13 cellular contexts compared by ENCODE assay signal in genomic region chr11:65215441-65216076, GRCh38. TPM values are rescaled to one million over a fixed set of nuclear protein-coding genes. Genes with fewer than 3 reads are reported as not detected.
A peak's percentile ranks its signal among the peaks of the same experiment; 100 is the strongest.
DNase-seq lines count a peak whose midpoint lies in the region; ATAC-seq and TF ChIP-seq lines count a peak whose summit lies in the region.
"Had no signal": no experiment of that assay in that cellular context is flagged by ENCODE, and none has a peak within 500 bp of the region (broad histone marks: within the 10 kb centered on the region; RNA-seq: fewer than 3 reads in every experiment).

No MANE protein-coding gene starts in this region.

- H3K27me3 ChIP-seq in HCT116 (ENCODE audit: insufficient read depth, low read length) (no peaks in the 10 kb centered on the region), mammary epithelial cell (ENCODE audit: insufficient read depth, low read length) (no peaks in the 10 kb centered on the region)
- H3K27me3 ChIP-seq: neutrophil, uterus had no signal

- H3K36me3 ChIP-seq in HCT116 (ENCODE audit: control insufficient read depth in 1 of 2, insufficient read depth in 2 of 2, low read length in 2 of 2) (peaks cover 3 to 11% of the 10 kb centered on the region in 2 experiments; a peak in 2 of 4 replicates), mammary epithelial cell (ENCODE audit: insufficient read depth, low read length) (peaks cover 8% of the 10 kb centered on the region)
- H3K36me3 ChIP-seq: uterus had no signal

- ATAC-seq in HCT116 (no peak), GM18868 (IDR thresholded peaks at IDR 0.05; ENCODE audit: unreplicated experiment) (no peak), HG03469 (IDR thresholded peaks at IDR 0.05; ENCODE audit: unreplicated experiment) (no peak)

- H4K20me1 ChIP-seq in HCT116 (ENCODE audit: insufficient read depth) (no peaks in the 10 kb centered on the region), mammary epithelial cell (ENCODE audit: insufficient read depth, low read length) (no peaks in the 10 kb centered on the region)

- no TSS peak for BruUV-seq in HCT116 (replicated peaks; lab: Mats Ljungman, UMichigan)
- BruUV-seq in mammary epithelial cell (replicated peaks; lab: Mats Ljungman, UMichigan) = no TSS peak

- H3K79me2 ChIP-seq in HCT116 (ENCODE audit: insufficient read depth, low read length) (no peaks in the 10 kb centered on the region), mammary epithelial cell (ENCODE audit: insufficient read depth, low read length) (no peaks in the 10 kb centered on the region)

- H3K9ac ChIP-seq in HCT116 (ENCODE audit: low read length) (no peak overlapping the region), mammary epithelial cell (ENCODE audit: insufficient read depth, low read length) (no peak overlapping the region)

- DNase-seq in HCT116 (ENCODE audit: low read depth, low spot score) = no peak
- peak; percentile 31 to 33 for DNase-seq in activated CD4-positive, alpha-beta T cell treated with anti-CD3 and anti-CD28 coated beads for 4 hours
- DNase-seq in epithelial cell of esophagus (ENCODE audit: low read depth) = peak; percentile 28
- peak; percentile 19 to 21 for DNase-seq in stimulated activated CD4-positive, alpha-beta T cell treated with anti-CD3 and anti-CD28 coated beads, Interleukin-2, amount 100 ng/mL, for 48 hours
- DNase-seq in mammary epithelial cell = no peak
- no peak for DNase-seq in globus pallidus (ENCODE audit: low spot score)
- DNase-seq: DMS79 treated with DMSO at 0.1 percent for 48 hours, uterus, WERI-Rb-1 had no signal

- dilution Hi-C loops in mammary epithelial cell (cut with HindIII; ENCODE audit: low sequenced_read_pairs) = no loop called here

- H3K4me2 ChIP-seq in HCT116 (ENCODE audit: low read length) (no peak overlapping the region), mammary epithelial cell (ENCODE audit: insufficient read depth, low read depth, low read length) (no peak overlapping the region)

- intact Hi-C loops in HCT116 (cut with micrococcal nuclease) (no loop called here), mammary epithelial cell (cut with micrococcal nuclease) (no loop called here)

- no peak for TF ChIP-seq RAD21 in HCT116 (IDR thresholded peaks at IDR 0.05; ENCODE audit: low read depth)

- in situ Hi-C loops in mammary epithelial cell (cut with MboI; ENCODE audit: low sequenced_read_pairs in 2 of 2) = no loop called here

- H3K9me3 ChIP-seq in HCT116 (ENCODE audit: control insufficient read depth in 1 of 2, insufficient read depth in 1 of 2, low read depth in 1 of 2, low read length in 2 of 2) = no peaks in the 10 kb centered on the region
- H3K9me3 ChIP-seq in mammary epithelial cell (replicated peaks; ENCODE audit: insufficient read depth, low read length) = no peaks in the 10 kb centered on the region
- H3K9me3 ChIP-seq: neutrophil, uterus had no signal

- CTCF ChIA-PET in HCT116 (lab: Charles Lee) (no interaction called here), mammary epithelial cell (lab: Charles Lee; ENCODE audit: low non-redundant PET) (no interaction called here)

- TF ChIP-seq POLR2A in HCT116 (IDR thresholded peaks at IDR 0.05; ENCODE audit: borderline replicate concordance, extremely low read depth, insufficient read depth, insufficient read length) = no peak

- H3K27ac ChIP-seq in HCT116 (ENCODE audit: low read depth, low read length) (no peak overlapping the region), mammary epithelial cell (ENCODE audit: insufficient read depth, low read depth, low read length) (no peak overlapping the region)
- H3K27ac ChIP-seq: neutrophil, uterus, WERI-Rb-1 had no signal

- no peak for TF ChIP-seq CTCF in HCT116 (IDR thresholded peaks at IDR 0.05 in 2 of 3, conservative IDR thresholded peaks at IDR 0.05 in 1 of 3; ENCODE audit: borderline replicate concordance in 1 of 3, insufficient read depth in 1 of 3, low read depth in 2 of 3, low read length in 2 of 3)
- TF ChIP-seq CTCF in epithelial cell of esophagus (IDR thresholded peaks at IDR 0.05; ENCODE audit: insufficient read depth, low read depth, low read length, missing control alignments) = no peak
- TF ChIP-seq CTCF in mammary epithelial cell (conservative IDR thresholded peaks at IDR 0.05 in 1 of 2, IDR thresholded peaks at IDR 0.05 in 1 of 2; ENCODE audit: extremely low read depth in 1 of 2, insufficient read depth in 1 of 2, low read depth in 1 of 2, low read length in 2 of 2) = no peak

- H2AFZ ChIP-seq in HCT116 (ENCODE audit: low read depth, low read length, poor library complexity, severe bottlenecking) (no peak overlapping the region), mammary epithelial cell (ENCODE audit: low read depth, low read length) (no peak overlapping the region)

- H3K4me1 ChIP-seq in HCT116 (ENCODE audit: control insufficient read depth in 1 of 2, insufficient read depth in 2 of 2, low read length in 2 of 2) (peaks cover 0 to 14% of the 10 kb centered on the region in 2 experiments; a peak in 1 of 4 replicates), mammary epithelial cell (ENCODE audit: insufficient read depth, low read length) (no peaks in the 10 kb centered on the region)
- H3K4me1 ChIP-seq: uterus had no signal

- H3K9me2 ChIP-seq in HCT116 (ENCODE audit: insufficient read depth) = no peaks in the 10 kb centered on the region

- POLR2A ChIA-PET in HCT116 (lab: Charles Lee) = no interaction called here

- H3K4me3 ChIP-seq in HCT116 (replicated peaks in 1 of 2; ENCODE audit: low read depth in 1 of 2, low read length in 2 of 2) = no peak overlapping the region
- H3K4me3 ChIP-seq in epithelial cell of esophagus (ENCODE audit: low read length) = no peak overlapping the region
- no peak overlapping the region for H3K4me3 ChIP-seq in mammary epithelial cell (replicated peaks in 1 of 3; ENCODE audit: insufficient read depth in 1 of 3, low read depth in 2 of 3, low read length in 3 of 3)
- H3K4me3 ChIP-seq: uterus had no signal

- RAD21 ChIA-PET in HCT116 (lab: Charles Lee; ENCODE audit: low non-redundant PET in 1 of 2, low total read pairs in 2 of 2, uncharacterized antibody in 2 of 2, unreplicated experiment in 2 of 2) = no interaction called here

- 84% methylated on average over 23 of the region's 24 CpGs for WGBS in mammary epithelial cell (ENCODE audit: low coverage, missing lambda C conversion rate)

TF ChIP-seq in HCT116, 20 proteins besides CTCF, POLR2A, EP300 and RAD21:
- TF ChIP-seq JUND (IDR thresholded peaks at IDR 0.05) (no peak), EGR1 (IDR thresholded peaks at IDR 0.05; ENCODE audit: low read depth) (peak; percentile 36; the same call in 1 of the 2 replicates)
TF ChIP-seq in HCT116: peak in this region for 1.

RNA-seq across cellular contexts. Expression of gene CAPN1, which starts 33.8 kb away (rescaled TPM):
- total RNA-seq in HCT116 (2021; ENCODE audit: unreplicated experiment) (279 TPM), mammary epithelial cell (100 to 1,000 TPM; 276 to 452 TPM)
- 220 and 224 TPM in 2 replicates for polyA plus RNA-seq in HCT116 (2012)
- 289 TPM for polyA plus RNA-seq in mammary epithelial cell
- 253 TPM for polyA minus RNA-seq in mammary epithelial cell

RNA-seq across cellular contexts. Expression of gene SPDYC, which starts 45.5 kb away (rescaled TPM):
- total RNA-seq in HCT116 (2021; ENCODE audit: unreplicated experiment) (1.2 TPM), mammary epithelial cell (not detected)
- 0.91 and 2.0 TPM in 2 replicates for polyA plus RNA-seq in HCT116 (2012)
- not detected for polyA plus RNA-seq in mammary epithelial cell
- polyA minus RNA-seq in mammary epithelial cell = not detected
- total RNA-seq: endothelial cell of umbilical vein, uterus had no signal
- polyA plus RNA-seq: endothelial cell of umbilical vein had no signal

RNA-seq across cellular contexts. Expression of gene POLA2, which starts 46.2 kb away (rescaled TPM):
- total RNA-seq in HCT116 (2021; ENCODE audit: unreplicated experiment) (20.0 TPM), mammary epithelial cell (10 to 100 TPM in 1 of 2 donors, 1 to 10 TPM in 1; 7.7 to 21.8 TPM)
- polyA plus RNA-seq in HCT116 (2012) = 14.1 and 17.3 TPM in 2 replicates
- polyA plus RNA-seq in mammary epithelial cell = 38.8 TPM
- 62.1 TPM for polyA minus RNA-seq in mammary epithelial cell

Comparison
In these comparisons a context has a peak if more than half of its experiments do, and no peak if none do; other contexts are left out.
1. DNase-seq: peak in activated CD4-positive, alpha-beta T cell treated with anti-CD3 and anti-CD28 coated beads for 4 hours (2 of 2), epithelial cell of esophagus (single experiment) and stimulated activated CD4-positive, alpha-beta T cell treated with anti-CD3 and anti-CD28 coated beads, Interleukin-2, amount 100 ng/mL, for 48 hours (2 of 2); none in HCT116 (single experiment), mammary epithelial cell (single experiment) and globus pallidus (single experiment).